ENCODE assay signal across 22 cellular contexts in genomic region chr3:48414376-48415250, GRCh38. TPM values are rescaled to one million over a fixed set of nuclear protein-coding genes. Genes with fewer than 3 reads are reported as not detected.
DNase-seq lines count a peak whose midpoint lies in the region; ATAC-seq and TF ChIP-seq lines count a peak whose summit lies in the region.
"Had no signal": no experiment of that assay in that cellular context is flagged by ENCODE, and none has a peak within 500 bp of the region (broad histone marks: within the 10 kb centered on the region; RNA-seq: fewer than 3 reads in every experiment).

No MANE protein-coding gene starts in this region.

- H3K27ac Mint-ChIP-seq in brain, result peak overlapping the region in 3 of 5 experiments; percentile 17 to 74 (median 71)
- no peak overlapping the region for H3K27ac Mint-ChIP-seq in stimulated activated memory B cell treated with anti-CD40 and anti-IgM and Interleukin-4, amounts not matched to agents 10 μg/mL and 1 μg/mL and 100 μg/mL, for 72 hours
- H3K27ac Mint-ChIP-seq: activated B cell treated with CpG ODN at 0.5 μM for 24 hours; activated naive CD4-positive, alpha-beta T cell treated with anti-CD3 and anti-CD28 coated beads for 36 hours; CD4-positive, CD25-positive, alpha-beta regulatory T cell; natural killer cell treated with Interleukin-12 subunit alpha and Interleukin-12 subunit beta and Interleukin-15 and Interleukin-18, amount 100 ng/mL, for 72 hours; progenitor cell of endocrine pancreas had no signal

- peaks cover 43% of the 10 kb centered on the region for H3K36me3 Mint-ChIP-seq in brain
- no peaks in the 10 kb centered on the region for H3K36me3 Mint-ChIP-seq in stimulated activated memory B cell treated with anti-CD40 and anti-IgM and Interleukin-4, amounts not matched to agents 10 μg/mL and 1 μg/mL and 100 μg/mL, for 72 hours
- H3K36me3 Mint-ChIP-seq: CD4-positive, CD25-positive, alpha-beta regulatory T cell; natural killer cell treated with Interleukin-12 subunit alpha and Interleukin-12 subunit beta and Interleukin-15 and Interleukin-18, amount 100 ng/mL, for 72 hours had no signal

- H3K9ac ChIP-seq in rectal smooth muscle tissue (ENCODE audit: low read length), result no peak overlapping the region

- H3K4me3 ChIP-seq in rectal smooth muscle tissue (ENCODE audit: low read length), result no peak overlapping the region
- H3K4me3 ChIP-seq: HAP-1, smooth muscle cell had no signal

- H3K4me3 Mint-ChIP-seq in brain, result no peak overlapping the region
- H3K4me3 Mint-ChIP-seq in stimulated activated memory B cell treated with anti-CD40 and anti-IgM and Interleukin-4, amounts not matched to agents 10 μg/mL and 1 μg/mL and 100 μg/mL, for 72 hours, result no peak overlapping the region
- H3K4me3 Mint-ChIP-seq: activated B cell treated with CpG ODN at 0.5 μM for 24 hours; activated naive CD4-positive, alpha-beta T cell treated with anti-CD3 and anti-CD28 coated beads for 36 hours; CD4-positive, CD25-positive, alpha-beta regulatory T cell; natural killer cell treated with Interleukin-12 subunit alpha and Interleukin-12 subunit beta and Interleukin-15 and Interleukin-18, amount 100 ng/mL, for 72 hours had no signal

- DNase-seq in Ammon's horn (ENCODE audit: low spot score) (peak; percentile 56), SW 1271 (lab: John Stamatoyannopoulos, UW) (no peak), OCI-M1 (lab: John Stamatoyannopoulos, UW) (no peak), NCI-H2171 (lab: John Stamatoyannopoulos, UW) (no peak)
- DNase-seq: activated B cell treated with CpG ODN at 0.5 μM for 24 hours; activated CD4-positive, alpha-beta T cell treated with anti-CD3 and anti-CD28 coated beads, Interleukin-2, amount 50 U/mL, for 48 hours; activated naive CD4-positive, alpha-beta T cell treated with anti-CD3 and anti-CD28 coated beads for 36 hours; CD4-positive, CD25-positive, alpha-beta regulatory T cell; DMS153; foreskin fibroblast; islet precursor cell; Karpas-422; NCI-H1930; T-helper 9 cell had no signal

- no peak for TF ChIP-seq CTCF in brain (conservative IDR thresholded peaks at IDR 0.05)

- no peaks in the 10 kb centered on the region for H3K27me3 Mint-ChIP-seq in brain
- peaks cover 26% of the 10 kb centered on the region for H3K27me3 Mint-ChIP-seq in stimulated activated memory B cell treated with anti-CD40 and anti-IgM and Interleukin-4, amounts not matched to agents 10 μg/mL and 1 μg/mL and 100 μg/mL, for 72 hours
- H3K27me3 Mint-ChIP-seq: activated B cell treated with CpG ODN at 0.5 μM for 24 hours; CD4-positive, CD25-positive, alpha-beta regulatory T cell; natural killer cell treated with Interleukin-12 subunit alpha and Interleukin-12 subunit beta and Interleukin-15 and Interleukin-18, amount 100 ng/mL, for 72 hours; progenitor cell of endocrine pancreas had no signal

- no peaks in the 10 kb centered on the region for H3K4me1 ChIP-seq in rectal smooth muscle tissue (ENCODE audit: control insufficient read depth, insufficient read depth, low read length)
- H3K4me1 ChIP-seq: HAP-1 had no signal

- H3K9me3 Mint-ChIP-seq in brain, result no peaks in the 10 kb centered on the region
- H3K9me3 Mint-ChIP-seq in stimulated activated memory B cell treated with anti-CD40 and anti-IgM and Interleukin-4, amounts not matched to agents 10 μg/mL and 1 μg/mL and 100 μg/mL, for 72 hours, result no peaks in the 10 kb centered on the region
- H3K9me3 Mint-ChIP-seq: activated B cell treated with CpG ODN at 0.5 μM for 24 hours; activated naive CD4-positive, alpha-beta T cell treated with anti-CD3 and anti-CD28 coated beads for 36 hours; natural killer cell treated with Interleukin-12 subunit alpha and Interleukin-12 subunit beta and Interleukin-15 and Interleukin-18, amount 100 ng/mL, for 72 hours had no signal

- H3K27me3 ChIP-seq in layer of hippocampus (ENCODE audit: control insufficient read depth, insufficient read depth, low read length), result no peaks in the 10 kb centered on the region
- H3K27me3 ChIP-seq in rectal smooth muscle tissue (ENCODE audit: control insufficient read depth, insufficient read depth, low read length), result no peaks in the 10 kb centered on the region

- peak overlapping the region; percentile 75 for H3K27ac ChIP-seq in layer of hippocampus (ENCODE audit: low read depth, low read length)
- H3K27ac ChIP-seq in rectal smooth muscle tissue (ENCODE audit: low read depth, low read length), result peak overlapping the region; percentile 38

- H3K36me3 ChIP-seq in rectal smooth muscle tissue (ENCODE audit: control insufficient read depth, insufficient read depth, low read length), result peaks cover 54% of the 10 kb centered on the region

- no peaks in the 10 kb centered on the region for H3K4me1 Mint-ChIP-seq in brain
- no peaks in the 10 kb centered on the region for H3K4me1 Mint-ChIP-seq in stimulated activated memory B cell treated with anti-CD40 and anti-IgM and Interleukin-4, amounts not matched to agents 10 μg/mL and 1 μg/mL and 100 μg/mL, for 72 hours
- H3K4me1 Mint-ChIP-seq: activated B cell treated with CpG ODN at 0.5 μM for 24 hours; CD4-positive, CD25-positive, alpha-beta regulatory T cell had no signal

- no peak for ATAC-seq in stimulated activated memory B cell treated with anti-CD40 and anti-IgM and Interleukin-4, amounts not matched to agents 10 μg/mL and 1 μg/mL and 100 μg/mL, for 72 hours
- ATAC-seq: natural killer cell treated with Interleukin-12 subunit alpha and Interleukin-12 subunit beta and Interleukin-15 and Interleukin-18, amount 100 ng/mL, for 72 hours had no signal

RNA-seq across cellular contexts. Expression of gene PLXNB1, which starts 15.3 kb away (rescaled TPM):
- 70.1 TPM for polyA plus RNA-seq in brain (ENCODE audit: insufficient read depth, low read depth, low replicate concordance)

RNA-seq across cellular contexts. Expression of gene CCDC51, which starts 25.3 kb away (rescaled TPM):
- 11.4 TPM for polyA plus RNA-seq in brain (ENCODE audit: insufficient read depth, low read depth, low replicate concordance)

RNA-seq across cellular contexts. Expression of gene TMA7, which starts 25.4 kb away (rescaled TPM):
- 232 TPM for polyA plus RNA-seq in brain (ENCODE audit: insufficient read depth, low read depth, low replicate concordance)

RNA-seq across cellular contexts. Expression of gene ATRIP, which starts 31.9 kb away (rescaled TPM):
- 5.9 TPM for polyA plus RNA-seq in brain (ENCODE audit: insufficient read depth, low read depth, low replicate concordance)

RNA-seq across cellular contexts. Expression of gene FBXW12, which starts 42.6 kb away (rescaled TPM):
- not detected for polyA plus RNA-seq in brain (ENCODE audit: insufficient read depth, low read depth, low replicate concordance)
- polyA plus RNA-seq: CD4-positive, CD25-positive, alpha-beta regulatory T cell had no signal
